Comparison of ENCODE assay signal across 7 cellular contexts in genomic region chr18:76821356-76821874, GRCh38. TPM values are rescaled to one million over a fixed set of nuclear protein-coding genes. Genes with fewer than 3 reads are reported as not detected.
DNase-seq lines count a peak whose midpoint lies in the region; ATAC-seq, FAIRE-seq and TF ChIP-seq lines count a peak whose summit lies in the region.

No MANE protein-coding gene starts in this region.

- in situ Hi-C loops in K562 (cut with MboI), result no loop called here

- TF ChIP-seq RAD21 in K562 (CRISPR knock-in tag; conservative IDR thresholded peaks at IDR 0.05 in 1 of 2, IDR thresholded peaks at IDR 0.05 in 1 of 2), result no peak

- H3K9me1 ChIP-seq in K562 (ENCODE audit: control insufficient read depth, insufficient read depth, low read length), result no peaks in the 10 kb centered on the region

- H3K36me3 Mint-ChIP-seq in memory B cell, result no peaks in the 10 kb centered on the region

- TF ChIP-seq POLR2A in K562 (conservative IDR thresholded peaks at IDR 0.05), result no peak

- peak overlapping the region; percentile 96 for H2AFZ ChIP-seq in KMS-11 (ENCODE audit: low read depth)
- H2AFZ ChIP-seq in K562 (ENCODE audit: low read depth, low read length), result peak overlapping the region; percentile 84; the same call in 1 of the 2 replicates

- H3K27ac ChIP-seq in KMS-11 (peak overlapping the region; percentile 95), K562 (ENCODE audit: extremely low read depth, low read depth, low read length) (peak overlapping the region; percentile 95)

- peak; percentile 91 for FAIRE-seq in GM19239 (lab: Jason Lieb, UNC)
- FAIRE-seq in K562 (lab: Jason Lieb, UNC), result no peak

- TF ChIP-seq EP300 in K562 (IDR thresholded peaks at IDR 0.05; ENCODE audit: low read length), result no peak

- no peaks in the 10 kb centered on the region for H3K9me3 ChIP-seq in K562 (replicated peaks; ENCODE audit: control insufficient read depth, insufficient read depth, low read depth, low read length)

- no peaks in the 10 kb centered on the region for H3K27me3 ChIP-seq in KMS-11 (ENCODE audit: insufficient read depth, low read depth)
- H3K27me3 ChIP-seq in K562 (ENCODE audit: control insufficient read depth in 2 of 2, insufficient read depth in 2 of 2, low read length in 2 of 2), result no peaks in the 10 kb centered on the region

- H4K20me1 ChIP-seq in KMS-11 (ENCODE audit: insufficient read depth) (no peaks in the 10 kb centered on the region), K562 (replicated peaks; ENCODE audit: control insufficient read depth, insufficient read depth, low read length) (no peaks in the 10 kb centered on the region)

- peak overlapping the region; percentile 91 for H3K4me3 Mint-ChIP-seq in memory B cell

- peaks cover 34% of the 10 kb centered on the region for H3K4me1 Mint-ChIP-seq in memory B cell

- H3K79me2 ChIP-seq in KMS-11 (ENCODE audit: insufficient read depth, low read depth) (peaks cover 73% of the 10 kb centered on the region), K562 (ENCODE audit: control insufficient read depth, insufficient read depth, low read length) (peaks cover 62% of the 10 kb centered on the region)

- POLR2A ChIA-PET in K562 (lab: Yijun Ruan, JAX), result interaction anchor here (0.5 to 0.9 kb wide), 2 partner anchors 10 to 36 kb away, joined by 3 to 6 read pairs; no protein-coding TSS in a partner anchor

- H3K27me3 Mint-ChIP-seq in memory B cell, result no peaks in the 10 kb centered on the region

- TF ChIP-seq CTCF in KMS-11 (conservative IDR thresholded peaks at IDR 0.05; ENCODE audit: low read depth, low read length) (no peak), K562 (IDR thresholded peaks at IDR 0.05 in 2 of 3, conservative IDR thresholded peaks at IDR 0.05 in 1 of 3; ENCODE audit: insufficient read depth in 2 of 3, low read depth in 1 of 3, low read length in 3 of 3) (no peak)

- H3K36me3 ChIP-seq in KMS-11 (ENCODE audit: insufficient read depth) (0 out of 2 replicates have a peak, but pooled peaks cover 3% of the 10 kb centered on the region), K562 (ENCODE audit: control insufficient read depth, insufficient read depth, low read length) (no peaks in the 10 kb centered on the region)

- no TSS peak for BruUV-seq in K562 (replicated peaks; lab: Mats Ljungman, UMichigan)

- H3K27ac Mint-ChIP-seq in memory B cell, result peak overlapping the region; percentile 91

- H3K9ac ChIP-seq in KMS-11, result peak overlapping the region; percentile 99
- H3K9ac ChIP-seq in K562 (ENCODE audit: insufficient read depth in 1 of 2, low read depth in 2 of 2, low read length in 2 of 2), result peak overlapping the region; percentile 96 to 98

- ATAC-seq in K562 (peak; percentile 30), memory B cell (ENCODE audit: low read depth) (peak; percentile 21), GM18520 (IDR thresholded peaks at IDR 0.05; ENCODE audit: unreplicated experiment) (no peak), HG03565 (IDR thresholded peaks at IDR 0.05; ENCODE audit: unreplicated experiment) (no peak)

- intact Hi-C loops in K562 (cut with micrococcal nuclease), result no loop called here

- CTCF ChIA-PET in K562 (lab: Yijun Ruan, JAX; ENCODE audit: low intra/inter-chr PET ratio), result no interaction called here

- WGBS in K562 (ENCODE audit: insufficient coverage, low coverage, missing lambda C conversion rate), result 1% methylated on average over 8 of the region's 12 CpGs

- no peaks in the 10 kb centered on the region for H3K9me3 Mint-ChIP-seq in memory B cell

- H3K4me1 ChIP-seq in KMS-11 (ENCODE audit: low read depth, poor library complexity, severe bottlenecking) (peaks cover 28% of the 10 kb centered on the region), K562 (replicated peaks in 1 of 2; ENCODE audit: control insufficient read depth in 2 of 2, insufficient read depth in 2 of 2, low read length in 2 of 2) (peaks cover 12 to 22% of the 10 kb centered on the region in 2 experiments; a peak in 4 of 5 replicates)

- DNase-seq in GM19239 (ENCODE audit: insufficient read length, low spot score) (no peak), K562 (ENCODE audit: extremely low read depth in 1 of 4, low spot score in 3 of 4) (no peak), memory B cell (ENCODE audit: low spot score in 2 of 2) (no peak), midbrain (lab: John Stamatoyannopoulos, UW) (no peak)

- peak overlapping the region; percentile 69 for H3K4me2 ChIP-seq in KMS-11
- H3K4me2 ChIP-seq in K562 (ENCODE audit: insufficient read depth, low read length), result peak overlapping the region; percentile 92

- H3K4me3 ChIP-seq in KMS-11 (IDR thresholded peaks at IDR 0.05; ENCODE audit: insufficient read depth, low read depth, low read length) (no peak overlapping the region), K562 (peak overlapping the region; percentile 79)

TF ChIP-seq in K562, 482 proteins besides CTCF, POLR2A, EP300 and RAD21:
- TF ChIP-seq ZNF436 (CRISPR knock-in tag; IDR thresholded peaks at IDR 0.05), result no peak
- TF ChIP-seq HNRNPK (IDR thresholded peaks at IDR 0.05; ENCODE audit: low read depth, low read length, poor library complexity, severe bottlenecking), result no peak
- TF ChIP-seq HBP1 (CRISPR knock-in tag; IDR thresholded peaks at IDR 0.05), result no peak
- TF ChIP-seq YY1 (IDR thresholded peaks at IDR 0.05; ENCODE audit: borderline replicate concordance in 1 of 3, control insufficient read depth in 1 of 3, extremely low read depth in 1 of 3, insufficient read depth in 3 of 3, insufficient read length in 1 of 3, insufficient replicate concordance in 2 of 3, low read depth in 1 of 3, low read length in 2 of 3), result peak in 1 of 3 experiments; percentile 40
- TF ChIP-seq, protein P1, sequence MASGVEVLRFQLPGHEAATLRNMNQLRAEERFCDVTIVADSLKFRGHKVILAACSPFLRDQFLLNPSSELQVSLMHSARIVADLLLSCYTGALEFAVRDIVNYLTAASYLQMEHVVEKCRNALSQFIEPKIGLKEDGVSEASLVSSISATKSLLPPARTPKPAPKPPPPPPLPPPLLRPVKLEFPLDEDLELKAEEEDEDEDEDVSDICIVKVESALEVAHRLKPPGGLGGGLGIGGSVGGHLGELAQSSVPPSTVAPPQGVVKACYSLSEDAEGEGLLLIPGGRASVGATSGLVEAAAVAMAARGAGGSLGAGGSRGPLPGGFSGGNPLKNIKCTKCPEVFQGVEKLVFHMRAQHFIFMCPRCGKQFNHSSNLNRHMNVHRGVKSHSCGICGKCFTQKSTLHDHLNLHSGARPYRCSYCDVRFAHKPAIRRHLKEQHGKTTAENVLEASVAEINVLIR (CRISPR knock-in tag; IDR thresholded peaks at IDR 0.05), result no peak
- TF ChIP-seq PRMT5 (CRISPR knock-in tag; IDR thresholded peaks at IDR 0.05), result no peak
- TF ChIP-seq MAFK (IDR thresholded peaks at IDR 0.05; ENCODE audit: low read length), result no peak
- TF ChIP-seq EP400 (IDR thresholded peaks at IDR 0.05), result peak; percentile 9; the same call in 1 of the 2 replicates
- no peak for TF ChIP-seq RFX5 (IDR thresholded peaks at IDR 0.05; ENCODE audit: low read depth, low read length)
- TF ChIP-seq VEZF1 (CRISPR knock-in tag; IDR thresholded peaks at IDR 0.05), result no peak
- no peak for TF ChIP-seq NUFIP1 (IDR thresholded peaks at IDR 0.05; ENCODE audit: partially characterized antibody)
- no peak for TF ChIP-seq ZNF75A (CRISPR knock-in tag; IDR thresholded peaks at IDR 0.05)
- TF ChIP-seq MEIS2 (IDR thresholded peaks at IDR 0.05; ENCODE audit: partially characterized antibody), result no peak

RNA-seq across cellular contexts. Expression of gene ZNF236, which starts 0.9 kb away (rescaled TPM):
- total RNA-seq in K562 (2011; cell fraction: chromatin; rRNA removed; ENCODE audit: low replicate concordance), result 21.6 and 31.4 TPM in 2 replicates
- total RNA-seq in K562 (2011; cell fraction: nucleolus; rRNA removed), result 15.7 and 17.1 TPM in 2 replicates
- total RNA-seq in K562 (2011; cell fraction: nucleoplasm; rRNA removed), result 11.2 and 15.4 TPM in 2 replicates
- total RNA-seq in K562 (2014; rRNA removed), result 2.4 and 3.7 TPM in 2 replicates
- total RNA-seq in K562 (2014; rRNA removed; fragmentation: Illumina TruSeq; extraction: Trizol), result 4.7 and 6.1 TPM in 2 replicates
- total RNA-seq in K562 (2015; rRNA removed; fragmentation: Illumina TruSeq; extraction: Trizol), result 4.9 and 5.8 TPM in 2 replicates
- total RNA-seq in K562 (2021), result 8.4 and 8.7 TPM in 2 replicates
- 3.4 and 3.7 TPM in 2 replicates for polyA plus RNA-seq in K562 (2011; rRNA removed)
- 2.9 and 3.3 TPM in 2 replicates for polyA plus RNA-seq in K562 (2011; cell fraction: cytosol; rRNA removed)
- polyA plus RNA-seq in K562 (2011; cell fraction: nucleus; rRNA removed), result 10.4 and 12.4 TPM in 2 replicates
- polyA plus RNA-seq in K562 (2012), result 2.1 and 2.9 TPM in 2 replicates
- polyA plus RNA-seq in K562 (2014; fragmentation: Illumina TruSeq; extraction: Trizol), result 2.9 and 3.0 TPM in 2 replicates
- polyA plus RNA-seq in K562 (2014; fragmentation: Nextera tagmentation; extraction: Ambion mirVana), result under 1 TPM; 0.35 to 0.65 TPM
- 4.1 and 4.4 TPM in 2 replicates for polyA plus RNA-seq in K562 (2014; rRNA removed)
- 18.1 and 22.8 TPM in 2 replicates for polyA minus RNA-seq in K562 (2011; rRNA and poly(A)+ RNA removed)
- polyA minus RNA-seq in K562 (2011; cell fraction: cytosol; rRNA and poly(A)+ RNA removed), result 8.0 and 10.1 TPM in 2 replicates
- 19.8 and 25.1 TPM in 2 replicates for polyA minus RNA-seq in K562 (2011; cell fraction: nucleus; rRNA and poly(A)+ RNA removed)

Comparison
In these comparisons a context has a peak if more than half of its experiments do, and no peak if none do; other contexts are left out.
1. ATAC-seq: peak in K562 (single experiment) and memory B cell (single experiment); none in GM18520 (single experiment) and HG03565 (single experiment).